ENCODE assay signal across 9 cellular contexts in genomic region chr12:120669055-120669828, GRCh38. TPM values are rescaled to one million over a fixed set of nuclear protein-coding genes. Genes with fewer than 3 reads are reported as not detected.
DNase-seq lines count a peak whose midpoint lies in the region; ATAC-seq lines count a peak whose summit lies in the region.
"Had no signal": no experiment of that assay in that cellular context is flagged by ENCODE, and none has a peak within 500 bp of the region (broad histone marks: within the 10 kb centered on the region; RNA-seq: fewer than 3 reads in every experiment).

No MANE protein-coding gene starts in this region.

- no peaks in the 10 kb centered on the region; the same call in 1 of the 2 replicates for H3K27me3 ChIP-seq in SJCRH30

- H3K9me3 ChIP-seq in SJCRH30 (replicated peaks) = no peaks in the 10 kb centered on the region

- H3K36me3 ChIP-seq in SJCRH30 = no peaks in the 10 kb centered on the region

- peak overlapping the region; percentile 31 for H3K4me3 ChIP-seq in SJCRH30
- H3K4me3 ChIP-seq: K562 had no signal

- H3K4me1 ChIP-seq in SJCRH30 = peaks cover 16% of the 10 kb centered on the region; the same call in 1 of the 2 replicates

- peak; percentile 53 for ATAC-seq in GM18499 (IDR thresholded peaks at IDR 0.05; ENCODE audit: insufficient read depth, unreplicated experiment)
- peak; percentile 64 for ATAC-seq in HG02642 (IDR thresholded peaks at IDR 0.05; ENCODE audit: poor library complexity, unreplicated experiment)
- ATAC-seq: K562 had no signal

- H3K27ac ChIP-seq in SJCRH30 = no peak overlapping the region

- DNase-seq in SJCRH30 (peak; percentile 67 to 73), iris pigment epithelial cell (ENCODE audit: low read depth) (peak; percentile 49), glomerular visceral epithelial cell (ENCODE audit: extremely low spot score) (no peak), NCI-H1048 (lab: John Stamatoyannopoulos, UW) (no peak), HuH-7 (ENCODE audit: low spot score) (no peak)
- DNase-seq in activated CD8-positive, alpha-beta memory T cell treated with anti-CD3 and anti-CD28 coated beads, Interleukin-2, amount 50 U/mL, for 48 hours = no peak

RNA-seq across cellular contexts. Expression of gene MLEC, which starts 17.7 kb away (rescaled TPM):
- 77.7 and 83.1 TPM in 2 replicates for total RNA-seq in SJCRH30 (2014; rRNA removed; shearing (Covaris generic))

RNA-seq across cellular contexts. Expression of gene CABP1, which starts 28.8 kb away (rescaled TPM):
- total RNA-seq in SJCRH30 (2014; rRNA removed; shearing (Covaris generic)) = 1.7 and 2.7 TPM in 2 replicates
- total RNA-seq: K562 had no signal

RNA-seq across cellular contexts. Expression of gene UNC119B, which starts 41.0 kb away (rescaled TPM):
- total RNA-seq in SJCRH30 (2014; rRNA removed; shearing (Covaris generic)) = 16.9 and 20.2 TPM in 2 replicates

RNA-seq across cellular contexts. Expression of gene ACADS, which starts 56.4 kb away (rescaled TPM):
- total RNA-seq in SJCRH30 (2014; rRNA removed; shearing (Covaris generic)) = 1.1 and 1.3 TPM in 2 replicates

Comparison
In these comparisons a context has a peak if more than half of its experiments do, and no peak if none do; other contexts are left out.
1. DNase-seq: peak in SJCRH30 (2 of 2) and iris pigment epithelial cell (single experiment); none in glomerular visceral epithelial cell (single experiment), activated CD8-positive, alpha-beta memory T cell treated with anti-CD3 and anti-CD28 coated beads, Interleukin-2, amount 50 U/mL, for 48 hours (single experiment), NCI-H1048 (single experiment) and HuH-7 (single experiment).